6 cellular contexts compared by ENCODE assay signal in genomic region chrX:52905531-52905930, GRCh38. TPM values are rescaled to one million over a fixed set of nuclear protein-coding genes. Genes with fewer than 3 reads are reported as not detected.
"Had no signal": no experiment of that assay in that cellular context is flagged by ENCODE, and none has a peak within 500 bp of the region (broad histone marks: within the 10 kb centered on the region; RNA-seq: fewer than 3 reads in every experiment).

No MANE protein-coding gene starts in this region.

RNA-seq across cellular contexts. Expression of gene XAGE3, which starts 37.6 kb away (rescaled TPM):
- total RNA-seq: GM23248, GM23338, H1, H7, H9, HFFc6 had no signal
- polyA plus RNA-seq: GM23248, GM23338, H1 had no signal
